In the genomic region with DNA sequence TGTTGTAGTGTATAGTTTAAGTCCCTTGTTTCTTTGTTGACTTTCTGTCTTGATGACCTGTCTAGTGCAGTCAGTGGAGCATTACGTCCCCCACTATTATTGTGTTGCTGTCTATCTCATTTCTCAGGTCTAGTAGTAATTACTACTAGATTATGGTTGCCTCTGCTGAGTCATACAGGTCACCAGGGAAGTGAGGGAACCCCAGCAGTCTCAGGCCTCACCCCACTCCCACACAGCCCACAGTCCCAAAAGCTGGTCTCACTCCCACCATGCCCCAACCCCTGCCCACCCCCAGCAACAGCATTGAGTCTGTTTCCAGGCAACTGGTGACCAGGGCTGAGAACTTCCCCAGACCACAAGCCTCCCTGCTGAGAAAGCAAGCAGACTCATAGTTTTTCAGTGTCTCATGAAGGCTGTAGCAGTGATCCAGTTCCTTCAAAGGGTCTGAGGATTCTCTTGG, we compare ENCODE assay signal across 10 cellular contexts.
DNase-seq lines count a peak whose midpoint lies in the region; ATAC-seq lines count a peak whose summit lies in the region.
"Had no signal": no experiment of that assay in that cellular context is flagged by ENCODE, and none has a peak within 500 bp of the region (broad histone marks: within the 10 kb centered on the region; RNA-seq: fewer than 3 reads in every experiment).

No MANE protein-coding gene starts in this region.

- H3K27ac ChIP-seq in SJCRH30 = no peak overlapping the region

- H3K4me1 ChIP-seq in SJCRH30 = no peaks in the 10 kb centered on the region

- no peaks in the 10 kb centered on the region for H3K27me3 ChIP-seq in SJCRH30

- intact Hi-C loops in left colon (cut with DNase I, micrococcal nuclease) = no loop called here

- H3K4me3 ChIP-seq in SJCRH30 = no peak overlapping the region

- H3K9me3 ChIP-seq in SJCRH30 (replicated peaks) = no peaks in the 10 kb centered on the region

- H3K36me3 ChIP-seq in SJCRH30 = no peaks in the 10 kb centered on the region

- peak; percentile 29 for DNase-seq in OCI-M1 (lab: John Stamatoyannopoulos, UW)
- peak; percentile 76 for DNase-seq in non-pigmented ciliary epithelial cell (ENCODE audit: low read depth)
- no peak for DNase-seq in SJCRH30
- DNase-seq in OCI-M2 (lab: John Stamatoyannopoulos, UW; ENCODE audit: unreplicated experiment) = no peak
- DNase-seq in hypothalamus (lab: John Stamatoyannopoulos, UW) = no peak
- no peak for DNase-seq in left colon
- DNase-seq: activated CD8-positive, alpha-beta memory T cell treated with anti-CD3 and anti-CD28 coated beads for 24 hours; GOT3 had no signal

- ATAC-seq in GM19025 (IDR thresholded peaks at IDR 0.05; ENCODE audit: low read depth, unreplicated experiment) (peak; percentile 76), HG02943 (IDR thresholded peaks at IDR 0.05; ENCODE audit: low read depth, unreplicated experiment) (peak; percentile 96), left colon (no peak)

Comparison
In these comparisons a context has a peak if more than half of its experiments do, and no peak if none do; other contexts are left out.
1. DNase-seq: peak in OCI-M1 (single experiment) and non-pigmented ciliary epithelial cell (single experiment); none in SJCRH30 (0 of 2), OCI-M2 (single experiment), hypothalamus (0 of 51) and left colon (0 of 2).